11 cellular contexts compared by ENCODE assay signal in genomic region chr3:67048067-67048715, GRCh38. TPM values are rescaled to one million over a fixed set of nuclear protein-coding genes. Genes with fewer than 3 reads are reported as not detected.
A peak's percentile ranks its signal among the peaks of the same experiment; 100 is the strongest.
DNase-seq lines count a peak whose midpoint lies in the region; ATAC-seq and TF ChIP-seq lines count a peak whose summit lies in the region.
"Had no signal": no experiment of that assay in that cellular context is flagged by ENCODE, and none has a peak within 500 bp of the region (broad histone marks: within the 10 kb centered on the region; RNA-seq: fewer than 3 reads in every experiment).

No MANE protein-coding gene starts in this region.

- H3K27ac Mint-ChIP-seq in CD4-positive, alpha-beta memory T cell, result no peak overlapping the region
- H3K27ac Mint-ChIP-seq in WTC11, result no peak overlapping the region
- H3K27ac Mint-ChIP-seq: CD4-positive, CD25-positive, alpha-beta regulatory T cell; stimulated activated effector memory CD8-positive, alpha-beta T cell treated with anti-CD3 and anti-CD28 coated beads, Interleukin-12 subunit alpha, Interleukin-12 subunit beta, amount 100 ng/mL, for 72 hours had no signal

- no peak overlapping the region for H3K4me3 Mint-ChIP-seq in CD4-positive, alpha-beta memory T cell
- no peak overlapping the region for H3K4me3 Mint-ChIP-seq in WTC11
- H3K4me3 Mint-ChIP-seq: CD4-positive, CD25-positive, alpha-beta regulatory T cell; stimulated activated effector memory CD8-positive, alpha-beta T cell treated with anti-CD3 and anti-CD28 coated beads, Interleukin-12 subunit alpha, Interleukin-12 subunit beta, amount 100 ng/mL, for 72 hours had no signal

- peaks cover 0 to 2% (median 1%) of the 10 kb centered on the region in 4 donors for H3K4me1 Mint-ChIP-seq in CD4-positive, alpha-beta memory T cell
- H3K4me1 Mint-ChIP-seq in WTC11, result peaks cover 17% of the 10 kb centered on the region
- H3K4me1 Mint-ChIP-seq: stimulated activated effector memory CD8-positive, alpha-beta T cell treated with anti-CD3 and anti-CD28 coated beads, Interleukin-12 subunit alpha, Interleukin-12 subunit beta, amount 100 ng/mL, for 72 hours had no signal

- ATAC-seq in HG03103 (IDR thresholded peaks at IDR 0.05; ENCODE audit: low read depth, unreplicated experiment), result peak; percentile 93
- no peak for ATAC-seq in left lobe of liver
- ATAC-seq in WTC11, result no peak
- ATAC-seq: HCT116; stimulated activated effector memory CD8-positive, alpha-beta T cell treated with anti-CD3 and anti-CD28 coated beads, Interleukin-12 subunit alpha, Interleukin-12 subunit beta, amount 100 ng/mL, for 72 hours had no signal

- no peak overlapping the region for H3K27ac ChIP-seq in CD4-positive, alpha-beta memory T cell (ENCODE audit: low read depth, low read length)

- TF ChIP-seq CTCF in GM12865 (IDR thresholded peaks at IDR 0.05; ENCODE audit: insufficient read depth, low read depth, low read length, missing control alignments) (no peak), GM20000 (IDR thresholded peaks at IDR 0.05; ENCODE audit: extremely low read depth, missing control alignments) (no peak), WTC11 (IDR thresholded peaks at IDR 0.05) (no peak)

- H3K36me3 Mint-ChIP-seq in CD4-positive, alpha-beta memory T cell, result no peaks in the 10 kb centered on the region
- H3K36me3 Mint-ChIP-seq in WTC11, result no peaks in the 10 kb centered on the region
- H3K36me3 Mint-ChIP-seq: CD4-positive, CD25-positive, alpha-beta regulatory T cell; stimulated activated effector memory CD8-positive, alpha-beta T cell treated with anti-CD3 and anti-CD28 coated beads, Interleukin-12 subunit alpha, Interleukin-12 subunit beta, amount 100 ng/mL, for 72 hours had no signal

- H3K27me3 Mint-ChIP-seq in CD4-positive, alpha-beta memory T cell, result peaks cover 0 to 2% of the 10 kb centered on the region in 2 donors
- H3K27me3 Mint-ChIP-seq in WTC11 (ENCODE audit: low read depth), result no peaks in the 10 kb centered on the region; the same call in 1 of the 2 replicates

- DNase-seq in GM12865 (ENCODE audit: low read depth) (peak; percentile 50), GM20000 (ENCODE audit: low spot score) (peak; percentile 45), NOMO-1 (lab: John Stamatoyannopoulos, UW; ENCODE audit: unreplicated experiment in 2 of 2) (peak; percentile 58 to 95), left lobe of liver (ENCODE audit: low spot score) (no peak), cerebellum (ENCODE audit: low spot score) (no peak), WTC11 (ENCODE audit: low spot score) (no peak)
- DNase-seq in CD4-positive, alpha-beta memory T cell, result no peak
- DNase-seq: CD4-positive, CD25-positive, alpha-beta regulatory T cell had no signal

- H3K36me3 ChIP-seq in CD4-positive, alpha-beta memory T cell (ENCODE audit: insufficient read depth, low read length), result no peaks in the 10 kb centered on the region

- H3K9me3 Mint-ChIP-seq in CD4-positive, alpha-beta memory T cell, result peaks cover 0 to 6% (median 1%) of the 10 kb centered on the region in 8 donors
- H3K9me3 Mint-ChIP-seq in WTC11, result peaks cover 19% of the 10 kb centered on the region
- H3K9me3 Mint-ChIP-seq: stimulated activated effector memory CD8-positive, alpha-beta T cell treated with anti-CD3 and anti-CD28 coated beads, Interleukin-12 subunit alpha, Interleukin-12 subunit beta, amount 100 ng/mL, for 72 hours had no signal

- CTCF ChIA-PET in CD4-positive, alpha-beta memory T cell (lab: Charles Lee; ENCODE audit: partially characterized antibody), result interaction anchor here (1.1 kb wide), 1 partner anchor 66 kb away, joined by 3 read pairs; no protein-coding TSS in a partner anchor
- CTCF ChIA-PET in WTC11 (lab: Charles Lee), result no interaction called here

- POLR2A ChIA-PET in CD4-positive, alpha-beta memory T cell (lab: Charles Lee; ENCODE audit: partially characterized antibody), result no interaction called here
- POLR2A ChIA-PET in WTC11 (lab: Charles Lee), result interaction anchor here (0.5 kb wide), 1 partner anchor 415 kb away, joined by 4 read pairs; no protein-coding TSS in a partner anchor

- H3K9me3 ChIP-seq in CD4-positive, alpha-beta memory T cell (ENCODE audit: control insufficient read depth in 1 of 2, low read length in 2 of 2), result no peaks in the 10 kb centered on the region

- no peaks in the 10 kb centered on the region for H3K4me1 ChIP-seq in CD4-positive, alpha-beta memory T cell (ENCODE audit: insufficient read depth, low read length)

- no peak overlapping the region; the same call in 1 of the 2 replicates for H3K4me3 ChIP-seq in GM12865 (ENCODE audit: low read depth, low read length)
- H3K4me3 ChIP-seq in CD4-positive, alpha-beta memory T cell (ENCODE audit: low read length in 2 of 2), result no peak overlapping the region

- H3K27me3 ChIP-seq in CD4-positive, alpha-beta memory T cell (ENCODE audit: insufficient read depth, low read length), result no peaks in the 10 kb centered on the region

- intact Hi-C loops in CD4-positive, alpha-beta memory T cell (cut with micrococcal nuclease), result no loop called here

TF ChIP-seq in WTC11, 78 proteins besides CTCF, POLR2A, EP300 and RAD21:
- TF ChIP-seq AR (CRISPR knock-in tag; IDR thresholded peaks at IDR 0.05), result no peak
- no peak for TF ChIP-seq MAX (CRISPR knock-in tag; IDR thresholded peaks at IDR 0.05)
- no peak for TF ChIP-seq MLX (CRISPR knock-in tag; IDR thresholded peaks at IDR 0.05)
- TF ChIP-seq ATF6 (CRISPR knock-in tag; IDR thresholded peaks at IDR 0.05), result no peak
- TF ChIP-seq ESRRA (CRISPR knock-in tag; IDR thresholded peaks at IDR 0.05; ENCODE audit: borderline replicate concordance), result no peak
- no peak for TF ChIP-seq RELA (CRISPR knock-in tag; IDR thresholded peaks at IDR 0.05; ENCODE audit: borderline replicate concordance)
- no peak for TF ChIP-seq ZNF219 (CRISPR knock-in tag; IDR thresholded peaks at IDR 0.05; ENCODE audit: borderline replicate concordance)
- TF ChIP-seq NR3C1 (CRISPR knock-in tag; conservative IDR thresholded peaks at IDR 0.05; ENCODE audit: low read depth), result no peak
- TF ChIP-seq NFE2L1 (CRISPR knock-in tag; IDR thresholded peaks at IDR 0.05), result no peak

RNA-seq across cellular contexts. Expression of gene KBTBD8, which starts 50.1 kb away (rescaled TPM):
- 1.5 TPM for total RNA-seq in left lobe of liver
- 10 to 100 TPM in 1 of 2 experiments, 1 to 10 TPM in 1; 8.3 to 10.8 TPM for total RNA-seq in CD4-positive, alpha-beta memory T cell
- polyA plus RNA-seq in CD4-positive, alpha-beta memory T cell, result 1 to 10 TPM; 1.6 to 5.9 TPM
- total RNA-seq in cerebellum, result 9.0 TPM
- 14.5 to 15.7 TPM (median 15.0 TPM) in 3 replicates for total RNA-seq in WTC11 (2021)

Comparison
In these comparisons a context has a peak if more than half of its experiments do, and no peak if none do; other contexts are left out.
1. DNase-seq: peak in GM12865 (single experiment), GM20000 (single experiment) and NOMO-1 (2 of 2); none in left lobe of liver (single experiment), CD4-positive, alpha-beta memory T cell (0 of 5), cerebellum (single experiment) and WTC11 (single experiment).